Comparison of ENCODE assay signal across 17 cellular contexts in genomic region chr19:19253409-19253808, GRCh38. TPM values are rescaled to one million over a fixed set of nuclear protein-coding genes. Genes with fewer than 3 reads are reported as not detected.
"Had no signal": no experiment of that assay in that cellular context is flagged by ENCODE, and none has a peak within 500 bp of the region (broad histone marks: within the 10 kb centered on the region; RNA-seq: fewer than 3 reads in every experiment).

No MANE protein-coding gene starts in this region.

RNA-seq across cellular contexts. Expression of gene TM6SF2, which starts 19.7 kb away (rescaled TPM):
- total RNA-seq: activated naive CD4-positive, alpha-beta T cell treated with anti-CD3 and anti-CD28 coated beads for 36 hours; activated naive CD4-positive, alpha-beta T cell treated with anti-CD3 and anti-CD28 coated beads, Interleukin-2, amount 50 U/mL, for 72 hours; activated naive CD8-positive, alpha-beta T cell treated with anti-CD3 and anti-CD28 coated beads for 36 hours; activated naive CD8-positive, alpha-beta T cell treated with anti-CD3 and anti-CD28 coated beads, Interleukin-2, amount 10 ng/mL, durations not matched to agents 7 days and 5 days; activated T-cell treated with anti-CD3 and anti-CD28 coated beads, Interleukin-2, amount 50 U/mL, for 4 hours; activated T-cell treated with anti-CD3 and anti-CD28 coated beads, Interleukin-2, amount 50 U/mL, for 72 hours; activated T-helper 1 cell treated with anti-CD3 and anti-CD28 coated beads, Interleukin-12 subunit alpha, Interleukin-12 subunit beta, Interleukin-2, Interleukin-4 antibody, amounts not matched to agents 30 ng/mL and 10 ng/mL and 1 ng/mL, durations not matched to agents 14 hours and 24 hours and 36 hours; activated T-helper 17 cell treated with anti-CD3 and anti-CD28 coated beads, Interleukin-2, amount 50 U/mL, for 72 hours; activated T-helper 2 cell treated with anti-CD3 and anti-CD28 coated beads, Interferon-gamma antibody, Interleukin-2, Interleukin-4, amounts not matched to agents 10 μg/mL and 5 μg/mL and 100 μg/mL, durations not matched to agents 14 hours and 24 hours and 36 hours; body of pancreas; cerebellum had no signal

RNA-seq across cellular contexts. Expression of gene NCAN, which starts 41.7 kb away (rescaled TPM):
- total RNA-seq: activated naive CD4-positive, alpha-beta T cell treated with anti-CD3 and anti-CD28 coated beads for 36 hours; activated naive CD4-positive, alpha-beta T cell treated with anti-CD3 and anti-CD28 coated beads, Interleukin-2, amount 50 U/mL, for 72 hours; activated naive CD8-positive, alpha-beta T cell treated with anti-CD3 and anti-CD28 coated beads for 36 hours; activated naive CD8-positive, alpha-beta T cell treated with anti-CD3 and anti-CD28 coated beads, Interleukin-2, amount 10 ng/mL, durations not matched to agents 7 days and 5 days; activated T-helper 1 cell treated with anti-CD3 and anti-CD28 coated beads, Interleukin-12 subunit alpha, Interleukin-12 subunit beta, Interleukin-2, Interleukin-4 antibody, amounts not matched to agents 30 ng/mL and 10 ng/mL and 1 ng/mL, durations not matched to agents 14 hours and 24 hours and 36 hours; activated T-helper 17 cell treated with anti-CD3 and anti-CD28 coated beads, Interleukin-2, amount 50 U/mL, for 72 hours; activated T-helper 2 cell treated with anti-CD3 and anti-CD28 coated beads, Interferon-gamma antibody, Interleukin-2, Interleukin-4, amounts not matched to agents 10 μg/mL and 5 μg/mL and 100 μg/mL, durations not matched to agents 14 hours and 24 hours and 36 hours; aorta; ascending aorta; body of pancreas; breast epithelium; cardiac septum; chondrocyte had no signal
- polyA plus RNA-seq: aorta, cardiac muscle cell had no signal
